8 cellular contexts compared by ENCODE assay signal in the genomic region with DNA sequence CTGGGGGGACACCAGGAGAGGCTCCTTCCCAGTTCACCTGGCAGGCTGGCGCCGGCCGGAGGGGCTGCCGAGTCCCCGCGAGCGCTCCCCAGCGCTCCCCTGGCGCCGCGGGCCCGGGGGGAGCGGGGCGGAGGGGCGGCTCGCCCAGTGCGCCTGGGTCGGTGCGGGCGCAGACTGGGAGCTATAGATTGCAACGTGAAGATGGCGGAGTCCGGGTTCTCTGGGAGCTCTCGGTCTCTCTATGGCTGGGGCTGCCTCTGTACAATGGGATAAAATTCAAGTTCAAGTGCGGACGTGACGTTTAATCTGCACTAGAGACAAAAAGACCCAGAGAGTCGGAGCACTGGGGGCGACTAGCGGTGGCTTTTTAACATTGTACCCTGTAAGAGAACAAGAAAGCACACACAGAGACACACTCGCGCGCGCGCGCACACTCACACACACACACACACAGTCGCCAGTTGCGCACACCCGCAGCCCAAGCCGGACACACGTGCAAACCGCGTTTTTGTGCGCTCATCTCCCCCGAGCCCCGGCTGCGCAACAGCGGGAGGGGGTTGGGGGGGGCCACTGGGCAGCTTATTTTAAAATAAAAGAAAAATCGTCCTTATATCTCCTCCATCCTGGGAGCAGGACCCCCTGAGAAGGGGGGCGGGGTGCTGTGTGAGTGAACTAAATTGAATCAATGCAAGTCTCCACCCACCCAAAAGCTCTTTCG. TPM values are rescaled to one million over a fixed set of nuclear protein-coding genes. Genes with fewer than 3 reads are reported as not detected.
DNase-seq lines count a peak whose midpoint lies in the region; ATAC-seq and TF ChIP-seq lines count a peak whose summit lies in the region.

A gene (minus strand): TSS at position 247 of the 718 bp plus-strand sequence. CDS start 979 bp downstream, outside the sequence.

- intact Hi-C loops in lower leg skin (cut with DNase I; ENCODE audit: low total_unique reads), result no loop called here

- TF ChIP-seq POLR2A in lower leg skin (IDR thresholded peaks at IDR 0.05), result no peak

- WGBS in lower leg skin, 2 donors, result 0 to 1% methylated on average over 50 to 51 of the region's 51 CpGs

- DNase-seq in ACHN (peak; percentile 76), NCI-H345 treated with DMSO at 0.1 percent for 48 hours (lab: John Stamatoyannopoulos, UW; ENCODE audit: unreplicated experiment) (peak; percentile 97), cerebellum (ENCODE audit: low spot score) (peak; percentile 42), lower leg skin (ENCODE audit: low spot score in 2 of 2) (peak; percentile 89 to 97)
- peak; percentile 74 to 82 for DNase-seq in activated CD4-positive, alpha-beta T cell treated with anti-CD3 and anti-CD28 coated beads for 24 hours (ENCODE audit: low read depth in 2 of 2)
- DNase-seq in stimulated activated CD4-positive, alpha-beta T cell treated with anti-CD3 and anti-CD28 coated beads, Interleukin-4, amount 100 ng/mL, for 48 hours (ENCODE audit: low read depth in 2 of 2), result peak; percentile 79 to 87

- in situ Hi-C loops in ACHN (cut with HindIII; ENCODE audit: low pct_ligation_motif_present, low pct_unique_long_range_greater_than_20kb, low sequenced_read_pairs), result no loop called here

- peak within 1 kb of the TSS; percentile 60 for H3K4me3 ChIP-seq in lower leg skin (ENCODE audit: low read depth, poor library complexity, severe bottlenecking)

- ATAC-seq in GM18867 (IDR thresholded peaks at IDR 0.05; ENCODE audit: unreplicated experiment), result peak; percentile 75
- ATAC-seq in HG03196 (IDR thresholded peaks at IDR 0.05; ENCODE audit: unreplicated experiment), result peak; percentile 65

- no peak for TF ChIP-seq CTCF in lower leg skin (IDR thresholded peaks at IDR 0.05)

RNA-seq across cellular contexts. Expression of the gene that starts here (rescaled TPM):
- total RNA-seq in cerebellum (5.1 TPM), lower leg skin (10 to 100 TPM; 39.1 to 74.3 (median 51.7) TPM)

Comparison
In these comparisons a context has a peak if more than half of its experiments do, and no peak if none do; other contexts are left out.
1. Peak in every context shown above with its lines: DNase-seq, ATAC-seq and H3K4me3 ChIP-seq.
2. DNase-seq: peak in every context shown above with its lines; median percentile 97 in NCI-H345 treated with DMSO at 0.1 percent for 48 hours; 93 in lower leg skin; 83 in stimulated activated CD4-positive, alpha-beta T cell treated with anti-CD3 and anti-CD28 coated beads, Interleukin-4, amount 100 ng/mL, for 48 hours; 78 in activated CD4-positive, alpha-beta T cell treated with anti-CD3 and anti-CD28 coated beads for 24 hours; 76 in ACHN; 42 in cerebellum.